1 cellular context compared by ENCODE assay signal in the genomic region with DNA sequence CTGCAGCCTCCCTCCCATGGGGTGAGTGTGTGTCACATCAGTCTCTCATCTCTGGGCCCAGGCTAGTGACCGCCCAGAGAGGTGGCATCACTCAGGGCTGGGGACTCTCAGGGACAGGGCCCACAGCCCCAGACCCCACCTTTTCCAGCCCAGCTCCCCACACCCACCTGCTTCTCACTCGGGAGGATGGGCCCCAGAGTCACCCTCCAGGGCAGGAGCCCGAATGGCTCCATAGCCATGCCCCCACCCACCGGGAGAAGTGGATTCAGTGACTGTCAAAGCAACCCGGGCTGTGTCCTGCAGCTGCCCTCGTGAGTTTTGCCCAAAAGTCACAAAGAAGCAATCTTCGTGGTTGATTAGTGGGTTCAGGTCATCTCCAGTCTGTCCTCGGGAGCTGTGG.
TF ChIP-seq lines count a peak whose summit lies in the region.

No MANE protein-coding gene starts in this region.

TF ChIP-seq in GM12878, 131 proteins besides CTCF, POLR2A, EP300 and RAD21:
- no peak for TF ChIP-seq SUZ12 (IDR thresholded peaks at IDR 0.05; ENCODE audit: unreplicated experiment)
- no peak for TF ChIP-seq CREB1 (IDR thresholded peaks at IDR 0.05; ENCODE audit: low read depth)
- TF ChIP-seq STAT1 (conservative IDR thresholded peaks at IDR 0.05): no peak
- no peak for TF ChIP-seq SPI1 (IDR thresholded peaks at IDR 0.05; ENCODE audit: borderline replicate concordance, insufficient read depth, low read depth, low read length)
- TF ChIP-seq LARP7 (IDR thresholded peaks at IDR 0.05): no peak
- no peak for TF ChIP-seq FOXM1 (IDR thresholded peaks at IDR 0.05; ENCODE audit: low read depth, low read length)
- TF ChIP-seq CHD4 (IDR thresholded peaks at IDR 0.05): no peak
- TF ChIP-seq TAF1 (IDR thresholded peaks at IDR 0.05; ENCODE audit: borderline replicate concordance, low read depth, low read length): no peak
- no peak for TF ChIP-seq TCF3 (IDR thresholded peaks at IDR 0.05; ENCODE audit: borderline replicate concordance, insufficient read depth, low read depth, low read length)
- TF ChIP-seq RB1 (IDR thresholded peaks at IDR 0.05; ENCODE audit: borderline replicate concordance): no peak
- TF ChIP-seq ASH2L (IDR thresholded peaks at IDR 0.05; ENCODE audit: borderline replicate concordance, low read depth): no peak
- no peak for TF ChIP-seq ZNF384 (IDR thresholded peaks at IDR 0.05; ENCODE audit: borderline replicate concordance, low read depth, low read length)
- TF ChIP-seq WRNIP1 (IDR thresholded peaks at IDR 0.05; ENCODE audit: borderline replicate concordance, low read depth, low read length): no peak
- no peak for TF ChIP-seq RCOR1 (conservative IDR thresholded peaks at IDR 0.05; ENCODE audit: low read depth, low read length)
- TF ChIP-seq, protein P1, sequence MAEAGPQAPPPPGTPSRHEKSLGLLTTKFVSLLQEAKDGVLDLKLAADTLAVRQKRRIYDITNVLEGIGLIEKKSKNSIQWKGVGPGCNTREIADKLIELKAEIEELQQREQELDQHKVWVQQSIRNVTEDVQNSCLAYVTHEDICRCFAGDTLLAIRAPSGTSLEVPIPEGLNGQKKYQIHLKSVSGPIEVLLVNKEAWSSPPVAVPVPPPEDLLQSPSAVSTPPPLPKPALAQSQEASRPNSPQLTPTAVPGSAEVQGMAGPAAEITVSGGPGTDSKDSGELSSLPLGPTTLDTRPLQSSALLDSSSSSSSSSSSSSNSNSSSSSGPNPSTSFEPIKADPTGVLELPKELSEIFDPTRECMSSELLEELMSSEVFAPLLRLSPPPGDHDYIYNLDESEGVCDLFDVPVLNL (IDR thresholded peaks at IDR 0.05; ENCODE audit: low read depth, low read length): no peak
- TF ChIP-seq, protein P2, sequence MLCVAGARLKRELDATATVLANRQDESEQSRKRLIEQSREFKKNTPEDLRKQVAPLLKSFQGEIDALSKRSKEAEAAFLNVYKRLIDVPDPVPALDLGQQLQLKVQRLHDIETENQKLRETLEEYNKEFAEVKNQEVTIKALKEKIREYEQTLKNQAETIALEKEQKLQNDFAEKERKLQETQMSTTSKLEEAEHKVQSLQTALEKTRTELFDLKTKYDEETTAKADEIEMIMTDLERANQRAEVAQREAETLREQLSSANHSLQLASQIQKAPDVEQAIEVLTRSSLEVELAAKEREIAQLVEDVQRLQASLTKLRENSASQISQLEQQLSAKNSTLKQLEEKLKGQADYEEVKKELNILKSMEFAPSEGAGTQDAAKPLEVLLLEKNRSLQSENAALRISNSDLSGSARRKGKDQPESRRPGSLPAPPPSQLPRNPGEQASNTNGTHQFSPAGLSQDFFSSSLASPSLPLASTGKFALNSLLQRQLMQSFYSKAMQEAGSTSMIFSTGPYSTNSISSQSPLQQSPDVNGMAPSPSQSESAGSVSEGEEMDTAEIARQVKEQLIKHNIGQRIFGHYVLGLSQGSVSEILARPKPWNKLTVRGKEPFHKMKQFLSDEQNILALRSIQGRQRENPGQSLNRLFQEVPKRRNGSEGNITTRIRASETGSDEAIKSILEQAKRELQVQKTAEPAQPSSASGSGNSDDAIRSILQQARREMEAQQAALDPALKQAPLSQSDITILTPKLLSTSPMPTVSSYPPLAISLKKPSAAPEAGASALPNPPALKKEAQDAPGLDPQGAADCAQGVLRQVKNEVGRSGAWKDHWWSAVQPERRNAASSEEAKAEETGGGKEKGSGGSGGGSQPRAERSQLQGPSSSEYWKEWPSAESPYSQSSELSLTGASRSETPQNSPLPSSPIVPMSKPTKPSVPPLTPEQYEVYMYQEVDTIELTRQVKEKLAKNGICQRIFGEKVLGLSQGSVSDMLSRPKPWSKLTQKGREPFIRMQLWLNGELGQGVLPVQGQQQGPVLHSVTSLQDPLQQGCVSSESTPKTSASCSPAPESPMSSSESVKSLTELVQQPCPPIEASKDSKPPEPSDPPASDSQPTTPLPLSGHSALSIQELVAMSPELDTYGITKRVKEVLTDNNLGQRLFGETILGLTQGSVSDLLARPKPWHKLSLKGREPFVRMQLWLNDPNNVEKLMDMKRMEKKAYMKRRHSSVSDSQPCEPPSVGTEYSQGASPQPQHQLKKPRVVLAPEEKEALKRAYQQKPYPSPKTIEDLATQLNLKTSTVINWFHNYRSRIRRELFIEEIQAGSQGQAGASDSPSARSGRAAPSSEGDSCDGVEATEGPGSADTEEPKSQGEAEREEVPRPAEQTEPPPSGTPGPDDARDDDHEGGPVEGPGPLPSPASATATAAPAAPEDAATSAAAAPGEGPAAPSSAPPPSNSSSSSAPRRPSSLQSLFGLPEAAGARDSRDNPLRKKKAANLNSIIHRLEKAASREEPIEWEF (IDR thresholded peaks at IDR 0.05; ENCODE audit: insufficient replicate concordance, low read depth, low read length): no peak
- no peak for TF ChIP-seq POLR2AphosphoS5 (IDR thresholded peaks at IDR 0.05; ENCODE audit: low read length)
